In genomic region chr3:119579366-119580147, GRCh38 we compare ENCODE assay signal across 8 cellular contexts. TPM values are rescaled to one million over a fixed set of nuclear protein-coding genes. Genes with fewer than 3 reads are reported as not detected.
A peak's percentile ranks its signal among the peaks of the same experiment; 100 is the strongest.
DNase-seq lines count a peak whose midpoint lies in the region; ATAC-seq and TF ChIP-seq lines count a peak whose summit lies in the region.

Gene ADPRH (plus strand): TSS chr3:119579492. CDS start chr3:119582170, 2,678 bp downstream.

- H3K27me3 ChIP-seq in liver (ENCODE audit: control insufficient read depth in 4 of 4, insufficient read depth in 4 of 4, low read length in 3 of 4), result no peaks in the 10 kb centered on the region

- ATAC-seq in GM21737 (IDR thresholded peaks at IDR 0.05; ENCODE audit: unreplicated experiment), result peak; percentile 61

- TF ChIP-seq RAD21 in liver (IDR thresholded peaks at IDR 0.05), result peak in 1 of 2 donors; percentile 5

- 1% methylated on average over 73 of the region's 73 CpGs for WGBS in liver

- H3K27ac ChIP-seq in liver (ENCODE audit: low read depth in 1 of 2, low read length in 2 of 2), result peak within 1 kb of the TSS; percentile 58 to 73

- in situ Hi-C loops in KBM-7 (cut with MboI; ENCODE audit: low pct_unique_long_range_greater_than_20kb, low sequenced_read_pairs), result no loop called here

- no peaks in the 10 kb centered on the region for H3K9me3 ChIP-seq in liver (ENCODE audit: control insufficient read depth in 4 of 4, low read length in 3 of 4)

- peaks cover 0 to 10% (median 1%) of the 10 kb centered on the region in 4 donors for H3K4me1 ChIP-seq in liver (ENCODE audit: control insufficient read depth in 4 of 4, insufficient read depth in 4 of 4, low read length in 3 of 4)

- peak within 1 kb of the TSS; percentile 33 to 83 (median 75) for H3K4me3 ChIP-seq in liver (ENCODE audit: low read depth in 1 of 3, low read length in 3 of 3)

- H3K36me3 ChIP-seq in liver (ENCODE audit: control insufficient read depth in 4 of 4, insufficient read depth in 3 of 4, low read depth in 1 of 4, low read length in 3 of 4), result no peaks in the 10 kb centered on the region

- DNase-seq in GM10266 (ENCODE audit: extremely low spot score) (peak; percentile 63), KBM-7 (peak; percentile 75), dermis microvascular lymphatic vessel endothelial cell (ENCODE audit: low read depth in 2 of 2) (peak; percentile 44 to 74), amniotic stem cell (lab: John Stamatoyannopoulos, UW) (no peak)
- DNase-seq in activated CD4-positive, CD25-positive, alpha-beta regulatory T cell treated with anti-CD3 and anti-CD28 coated beads, Interleukin-2, amount 50 U/mL, for 16 hours (ENCODE audit: low read depth, low spot score), result peak; percentile 16
- peak; percentile 39 to 46 for DNase-seq in stimulated activated CD4-positive, alpha-beta T cell treated with anti-CD3 and anti-CD28 coated beads, Interleukin-4, amount 100 ng/mL, for 4 hours

- TF ChIP-seq CTCF in GM10266 (IDR thresholded peaks at IDR 0.05; ENCODE audit: control insufficient read depth, insufficient read depth, low read depth, missing control alignments) (no peak), liver (IDR thresholded peaks at IDR 0.05; ENCODE audit: low read depth, low read length, missing input control) (no peak)

- peak within 1 kb of the TSS; percentile 72 to 77 for H3K9ac ChIP-seq in liver (ENCODE audit: low read depth in 1 of 2, low read length in 2 of 2)

TF ChIP-seq in liver, 16 proteins besides CTCF, POLR2A, EP300 and RAD21:
- TF ChIP-seq, protein P1, sequence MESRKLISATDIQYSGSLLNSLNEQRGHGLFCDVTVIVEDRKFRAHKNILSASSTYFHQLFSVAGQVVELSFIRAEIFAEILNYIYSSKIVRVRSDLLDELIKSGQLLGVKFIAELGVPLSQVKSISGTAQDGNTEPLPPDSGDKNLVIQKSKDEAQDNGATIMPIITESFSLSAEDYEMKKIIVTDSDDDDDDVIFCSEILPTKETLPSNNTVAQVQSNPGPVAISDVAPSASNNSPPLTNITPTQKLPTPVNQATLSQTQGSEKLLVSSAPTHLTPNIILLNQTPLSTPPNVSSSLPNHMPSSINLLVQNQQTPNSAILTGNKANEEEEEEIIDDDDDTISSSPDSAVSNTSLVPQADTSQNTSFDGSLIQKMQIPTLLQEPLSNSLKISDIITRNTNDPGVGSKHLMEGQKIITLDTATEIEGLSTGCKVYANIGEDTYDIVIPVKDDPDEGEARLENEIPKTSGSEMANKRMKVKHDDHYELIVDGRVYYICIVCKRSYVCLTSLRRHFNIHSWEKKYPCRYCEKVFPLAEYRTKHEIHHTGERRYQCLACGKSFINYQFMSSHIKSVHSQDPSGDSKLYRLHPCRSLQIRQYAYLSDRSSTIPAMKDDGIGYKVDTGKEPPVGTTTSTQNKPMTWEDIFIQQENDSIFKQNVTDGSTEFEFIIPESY (IDR thresholded peaks at IDR 0.05), result peak; percentile 87
- peak; percentile 26 for TF ChIP-seq SP1 (IDR thresholded peaks at IDR 0.05)
- TF ChIP-seq EGR1 (IDR thresholded peaks at IDR 0.05; ENCODE audit: low read depth in 2 of 2), result no peak
- no peak for TF ChIP-seq GABPA (IDR thresholded peaks at IDR 0.05 in 1 of 2, conservative IDR thresholded peaks at IDR 0.05 in 1 of 2)
- TF ChIP-seq TAF1 (conservative IDR thresholded peaks at IDR 0.05), result no peak
- no peak for TF ChIP-seq FOXA1 (IDR thresholded peaks at IDR 0.05)
- TF ChIP-seq HNF4A (conservative IDR thresholded peaks at IDR 0.05), result peak in 1 of 2 donors; percentile 27
- no peak for TF ChIP-seq RXRA (IDR thresholded peaks at IDR 0.05)
- TF ChIP-seq, protein P2, sequence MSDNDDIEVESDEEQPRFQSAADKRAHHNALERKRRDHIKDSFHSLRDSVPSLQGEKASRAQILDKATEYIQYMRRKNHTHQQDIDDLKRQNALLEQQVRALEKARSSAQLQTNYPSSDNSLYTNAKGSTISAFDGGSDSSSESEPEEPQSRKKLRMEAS (IDR thresholded peaks at IDR 0.05), result peak; percentile 36
- peak; percentile 31 for TF ChIP-seq YY1 (IDR thresholded peaks at IDR 0.05)
- TF ChIP-seq ATF3 (IDR thresholded peaks at IDR 0.05), result no peak
- TF ChIP-seq HNF4G (IDR thresholded peaks at IDR 0.05), result no peak
- peak; percentile 6 for TF ChIP-seq NR2F2 (IDR thresholded peaks at IDR 0.05)
- TF ChIP-seq JUND (IDR thresholded peaks at IDR 0.05), result no peak
- TF ChIP-seq, protein P3, sequence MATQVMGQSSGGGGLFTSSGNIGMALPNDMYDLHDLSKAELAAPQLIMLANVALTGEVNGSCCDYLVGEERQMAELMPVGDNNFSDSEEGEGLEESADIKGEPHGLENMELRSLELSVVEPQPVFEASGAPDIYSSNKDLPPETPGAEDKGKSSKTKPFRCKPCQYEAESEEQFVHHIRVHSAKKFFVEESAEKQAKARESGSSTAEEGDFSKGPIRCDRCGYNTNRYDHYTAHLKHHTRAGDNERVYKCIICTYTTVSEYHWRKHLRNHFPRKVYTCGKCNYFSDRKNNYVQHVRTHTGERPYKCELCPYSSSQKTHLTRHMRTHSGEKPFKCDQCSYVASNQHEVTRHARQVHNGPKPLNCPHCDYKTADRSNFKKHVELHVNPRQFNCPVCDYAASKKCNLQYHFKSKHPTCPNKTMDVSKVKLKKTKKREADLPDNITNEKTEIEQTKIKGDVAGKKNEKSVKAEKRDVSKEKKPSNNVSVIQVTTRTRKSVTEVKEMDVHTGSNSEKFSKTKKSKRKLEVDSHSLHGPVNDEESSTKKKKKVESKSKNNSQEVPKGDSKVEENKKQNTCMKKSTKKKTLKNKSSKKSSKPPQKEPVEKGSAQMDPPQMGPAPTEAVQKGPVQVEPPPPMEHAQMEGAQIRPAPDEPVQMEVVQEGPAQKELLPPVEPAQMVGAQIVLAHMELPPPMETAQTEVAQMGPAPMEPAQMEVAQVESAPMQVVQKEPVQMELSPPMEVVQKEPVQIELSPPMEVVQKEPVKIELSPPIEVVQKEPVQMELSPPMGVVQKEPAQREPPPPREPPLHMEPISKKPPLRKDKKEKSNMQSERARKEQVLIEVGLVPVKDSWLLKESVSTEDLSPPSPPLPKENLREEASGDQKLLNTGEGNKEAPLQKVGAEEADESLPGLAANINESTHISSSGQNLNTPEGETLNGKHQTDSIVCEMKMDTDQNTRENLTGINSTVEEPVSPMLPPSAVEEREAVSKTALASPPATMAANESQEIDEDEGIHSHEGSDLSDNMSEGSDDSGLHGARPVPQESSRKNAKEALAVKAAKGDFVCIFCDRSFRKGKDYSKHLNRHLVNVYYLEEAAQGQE (IDR thresholded peaks at IDR 0.05), result no peak
- no peak for TF ChIP-seq FOXA2 (IDR thresholded peaks at IDR 0.05)

RNA-seq across cellular contexts. Expression of gene ADPRH, which starts in this region (rescaled TPM):
- total RNA-seq in dermis microvascular lymphatic vessel endothelial cell (8.7 and 10.5 TPM in 2 replicates), liver (1 to 10 TPM; 2.7 to 3.8 TPM)
- 1 to 10 TPM in 1 of 2 donors, under 1 TPM in 1; 0.89 to 2.1 TPM for polyA plus RNA-seq in liver
